Comparison of ENCODE assay signal across 13 cellular contexts in genomic region chr1:203671808-203672207, GRCh38. TPM values are rescaled to one million over a fixed set of nuclear protein-coding genes. Genes with fewer than 3 reads are reported as not detected.
A peak's percentile ranks its signal among the peaks of the same experiment; 100 is the strongest.
DNase-seq lines count a peak whose midpoint lies in the region; ATAC-seq and TF ChIP-seq lines count a peak whose summit lies in the region.
"Had no signal": no experiment of that assay in that cellular context is flagged by ENCODE, and none has a peak within 500 bp of the region (broad histone marks: within the 10 kb centered on the region; RNA-seq: fewer than 3 reads in every experiment).

No MANE protein-coding gene starts in this region.

- no peak overlapping the region for H2BK5ac ChIP-seq in trophoblast cell (ENCODE audit: low read depth, low read length, poor library complexity)

- no peak overlapping the region for H2AK5ac ChIP-seq in trophoblast cell (ENCODE audit: low read length)

- no peak overlapping the region for H3K14ac ChIP-seq in trophoblast cell (ENCODE audit: low read length)

- WGBS in gastroesophageal sphincter (ENCODE audit: low coverage in 1 of 2), 2 donors, result 7 to 11% methylated on average over 3 to 6 of the region's 6 CpGs
- WGBS in trophoblast cell (ENCODE audit: extremely low coverage, insufficient coverage, insufficient read length), result no CpG with 5 or more reads among the region's 6 CpGs

- DNase-seq in T-cell, result no peak
- DNase-seq in trophoblast cell, result no peak
- no peak for DNase-seq in omental fat pad (ENCODE audit: low spot score)
- no peak for DNase-seq in COR-L47 (lab: John Stamatoyannopoulos, UW)
- DNase-seq in GM19240 (ENCODE audit: insufficient read length, low spot score), result no peak
- DNase-seq: activated naive CD4-positive, alpha-beta T cell treated with Interleukin-2 at 50 U/mL for 16 hours; NCI-H187 treated with DMSO at 0.1 percent for 48 hours; OCI-M1; small intestine; stimulated activated CD8-positive, alpha-beta memory T cell treated with anti-CD3 and anti-CD28 coated beads, Interleukin-4, amount 100 ng/mL, for 48 hours had no signal

- ATAC-seq in T-cell (replicated peaks in 1 of 4), result no peak
- no peak for ATAC-seq in gastroesophageal sphincter
- ATAC-seq in omental fat pad (ENCODE audit: low FRiP score), result no peak
- no peak for ATAC-seq in GM21526 (IDR thresholded peaks at IDR 0.05; ENCODE audit: low FRiP score, unreplicated experiment)

- H3K4me3 Mint-ChIP-seq in T-cell, result peak overlapping the region in 1 of 3 donors; percentile 72

- H3K27ac ChIP-seq in ACC112 (ENCODE audit: low read depth, low read length) (peak overlapping the region; percentile 32; the same call in 1 of the 2 replicates), gastroesophageal sphincter (peak overlapping the region; percentile 70 to 91 (median 86)), trophoblast cell (ENCODE audit: low read depth, low read length) (no peak overlapping the region)

- POLR2A ChIA-PET in T-cell (lab: Charles Lee), result interaction anchor here (0.6 to 0.8 kb wide), 3 partner anchors 10 to 195 kb away, joined by 3 to 11 read pairs (median 4); no protein-coding TSS in a partner anchor

- no peaks in the 10 kb centered on the region for H3K27me3 Mint-ChIP-seq in T-cell

- TF ChIP-seq CTCF in gastroesophageal sphincter (IDR thresholded peaks at IDR 0.05) (no peak), omental fat pad (IDR thresholded peaks at IDR 0.05) (no peak)

- no peak overlapping the region for H4K12ac ChIP-seq in trophoblast cell (ENCODE audit: low read depth, low read length)

- H3K36me3 Mint-ChIP-seq in T-cell, result peaks cover 24% of the 10 kb centered on the region

- CTCF ChIA-PET in T-cell (lab: Charles Lee), result interaction anchor here (0.6 to 3.9 kb wide), 6 partner anchors 10 to 93 kb away, joined by 3 to 47 read pairs (median 4); partner anchors contain the start of gene LAX1 (in 1 of the 2)

- H2AFZ ChIP-seq in ACC112 (ENCODE audit: low read length, unreplicated experiment) (no peak overlapping the region), trophoblast cell (ENCODE audit: insufficient read depth, low read length, poor library complexity) (no peak overlapping the region)

- H3K79me2 ChIP-seq in ACC112 (ENCODE audit: control insufficient read depth, insufficient read depth, low read length, unreplicated experiment), result peaks cover 75% of the 10 kb centered on the region
- peaks cover 19% of the 10 kb centered on the region for H3K79me2 ChIP-seq in trophoblast cell (ENCODE audit: control insufficient read depth, insufficient read depth, low read length, poor library complexity)

- H3K27ac Mint-ChIP-seq in T-cell, result peak overlapping the region; percentile 98 to 100

- no peak overlapping the region for H3K9ac ChIP-seq in trophoblast cell (ENCODE audit: low read length)

- H3K4me1 Mint-ChIP-seq in T-cell, result peaks cover 69 to 88% (median 87%) of the 10 kb centered on the region in 3 donors

- H3K23ac ChIP-seq in trophoblast cell (ENCODE audit: low read length), result no peak overlapping the region

- no peak for TF ChIP-seq EP300 in gastroesophageal sphincter (IDR thresholded peaks at IDR 0.05)

- H3K4ac ChIP-seq in trophoblast cell (ENCODE audit: low read depth, low read length), result peak overlapping the region; percentile 52

- H3K18ac ChIP-seq in trophoblast cell (ENCODE audit: low read length), result no peak overlapping the region

- no peaks in the 10 kb centered on the region for H3K9me3 Mint-ChIP-seq in T-cell

- H3K4me1 ChIP-seq in ACC112 (ENCODE audit: control insufficient read depth, insufficient read depth, low read length, unreplicated experiment) (peaks cover 60% of the 10 kb centered on the region), gastroesophageal sphincter (peaks cover 38 to 100% (median 81%) of the 10 kb centered on the region in 3 donors), trophoblast cell (ENCODE audit: control insufficient read depth in 1 of 2, insufficient read depth in 2 of 2, low read length in 2 of 2) (peaks cover 52 to 59% of the 10 kb centered on the region in 2 experiments)

- no peak overlapping the region for H2BK12ac ChIP-seq in trophoblast cell (ENCODE audit: low read length)

- peak overlapping the region; percentile 30 for H4K8ac ChIP-seq in trophoblast cell (ENCODE audit: low read depth, low read length)

- H3K79me1 ChIP-seq in trophoblast cell (ENCODE audit: low read length), result no peaks in the 10 kb centered on the region

- H3K4me2 ChIP-seq in trophoblast cell (ENCODE audit: low read length), result no peak overlapping the region

- H3K9me3 ChIP-seq in gastroesophageal sphincter (no peaks in the 10 kb centered on the region), trophoblast cell (ENCODE audit: insufficient read depth, low read depth, low read length) (no peaks in the 10 kb centered on the region)

- H3K36me3 ChIP-seq in ACC112 (ENCODE audit: insufficient read depth, low read length) (no peaks in the 10 kb centered on the region), gastroesophageal sphincter (no peaks in the 10 kb centered on the region), trophoblast cell (ENCODE audit: control insufficient read depth in 1 of 2, insufficient read depth in 2 of 2, low read length in 2 of 2) (peaks cover 35 to 44% of the 10 kb centered on the region in 2 experiments)

- H4K91ac ChIP-seq in trophoblast cell (ENCODE audit: low read depth, low read length), result no peak overlapping the region

- H3K27me3 ChIP-seq in ACC112 (ENCODE audit: insufficient read depth, low read length), result no peaks in the 10 kb centered on the region
- no peaks in the 10 kb centered on the region for H3K27me3 ChIP-seq in gastroesophageal sphincter
- H3K27me3 ChIP-seq in trophoblast cell (ENCODE audit: insufficient read depth, low read length), result no peaks in the 10 kb centered on the region

- TF ChIP-seq POLR2A in gastroesophageal sphincter (IDR thresholded peaks at IDR 0.05), result no peak

- H3K4me3 ChIP-seq in ACC112 (ENCODE audit: low read depth, low read length) (no peak overlapping the region), gastroesophageal sphincter (no peak overlapping the region), trophoblast cell (ENCODE audit: low read depth, low read length) (no peak overlapping the region)

- no peak overlapping the region for H2BK120ac ChIP-seq in trophoblast cell (ENCODE audit: insufficient read depth, low read length, poor library complexity)

RNA-seq across cellular contexts. Expression of gene ATP2B4, which starts 45.2 kb away (rescaled TPM):
- total RNA-seq in T-cell (10 to 100 TPM; 45.5 to 93.1 (median 84.9) TPM), gastroesophageal sphincter (100 to 1,000 TPM; 211 to 454 (median 257) TPM), omental fat pad (100 to 1,000 TPM in 3 of 4 donors, 10 to 100 TPM in 1; 90.4 to 212 (median 146) TPM)
- polyA plus RNA-seq in trophoblast cell (2013), result 278 and 279 TPM in 2 replicates
